ENCODE assay signal across 13 cellular contexts in genomic region chr22:25754527-25755202, GRCh38. TPM values are rescaled to one million over a fixed set of nuclear protein-coding genes. Genes with fewer than 3 reads are reported as not detected.
DNase-seq lines count a peak whose midpoint lies in the region; ATAC-seq and TF ChIP-seq lines count a peak whose summit lies in the region.
"Had no signal": no experiment of that assay in that cellular context is flagged by ENCODE, and none has a peak within 500 bp of the region (broad histone marks: within the 10 kb centered on the region; RNA-seq: fewer than 3 reads in every experiment).

No MANE protein-coding gene starts in this region.

- no peak overlapping the region for H3K4ac ChIP-seq in trophoblast cell (ENCODE audit: low read depth, low read length)

- peak; percentile 64 for DNase-seq in EL
- DNase-seq in SK-MEL-5 (ENCODE audit: low read depth, low spot score): peak; percentile 24
- DNase-seq in fibroblast of the aortic adventitia (ENCODE audit: low read depth): peak; percentile 85
- DNase-seq in sciatic nerve (ENCODE audit: low spot score): no peak
- DNase-seq in effector CD4-positive, alpha-beta T cell: no peak
- DNase-seq in NCI-H1417 (lab: John Stamatoyannopoulos, UW): no peak
- no peak for DNase-seq in trophoblast cell
- no peak for DNase-seq in activated CD4-positive, alpha-beta T cell treated with anti-CD3 and anti-CD28 coated beads, Interleukin-2, amount 50 U/mL, for 48 hours
- DNase-seq: Caco-2, colonic mucosa, NCI-H2171 had no signal

- no peaks in the 10 kb centered on the region for H3K36me3 ChIP-seq in trophoblast cell (ENCODE audit: control insufficient read depth in 1 of 2, insufficient read depth in 2 of 2, low read length in 2 of 2)
- H3K36me3 ChIP-seq: colonic mucosa had no signal

- H3K27ac ChIP-seq in trophoblast cell (ENCODE audit: low read depth, low read length): no peak overlapping the region
- H3K27ac ChIP-seq: colonic mucosa had no signal

- no peaks in the 10 kb centered on the region for H3K4me1 ChIP-seq in trophoblast cell (ENCODE audit: control insufficient read depth in 1 of 2, insufficient read depth in 2 of 2, low read length in 2 of 2)
- H3K4me1 ChIP-seq: Caco-2, colonic mucosa had no signal

- H2BK5ac ChIP-seq in trophoblast cell (ENCODE audit: low read depth, low read length, poor library complexity): no peak overlapping the region

- no peak overlapping the region for H4K8ac ChIP-seq in trophoblast cell (ENCODE audit: low read depth, low read length)

- no peak overlapping the region for H2AFZ ChIP-seq in trophoblast cell (ENCODE audit: insufficient read depth, low read length, poor library complexity)

- no peak overlapping the region for H4K91ac ChIP-seq in trophoblast cell (ENCODE audit: low read depth, low read length)

- no peak overlapping the region for H2BK120ac ChIP-seq in trophoblast cell (ENCODE audit: insufficient read depth, low read length, poor library complexity)

- no peak overlapping the region for H2AK5ac ChIP-seq in trophoblast cell (ENCODE audit: low read length)

- H3K18ac ChIP-seq in trophoblast cell (ENCODE audit: low read length): no peak overlapping the region

- ATAC-seq in sciatic nerve: peak; percentile 20
- ATAC-seq: GM12878, WTC11 had no signal

- no peaks in the 10 kb centered on the region for H3K9me3 ChIP-seq in trophoblast cell (ENCODE audit: insufficient read depth, low read depth, low read length)
- H3K9me3 ChIP-seq: Caco-2, colonic mucosa had no signal

- no peak overlapping the region for H3K9ac ChIP-seq in trophoblast cell (ENCODE audit: low read length)

- H4K12ac ChIP-seq in trophoblast cell (ENCODE audit: low read depth, low read length): no peak overlapping the region

- no peak for TF ChIP-seq CTCF in fibroblast of the aortic adventitia (IDR thresholded peaks at IDR 0.05; ENCODE audit: insufficient read depth, low read length)

- H3K27me3 ChIP-seq in trophoblast cell (ENCODE audit: insufficient read depth, low read length): no peaks in the 10 kb centered on the region
- H3K27me3 ChIP-seq: colonic mucosa had no signal

- no peak overlapping the region for H2BK12ac ChIP-seq in trophoblast cell (ENCODE audit: low read length)

- in situ Hi-C loops in SK-MEL-5 (cut with HindIII; ENCODE audit: low pct_unique_long_range_greater_than_20kb, low sequenced_read_pairs): no loop called here

- H3K79me2 ChIP-seq in trophoblast cell (ENCODE audit: control insufficient read depth, insufficient read depth, low read length, poor library complexity): no peaks in the 10 kb centered on the region

- H3K14ac ChIP-seq in trophoblast cell (ENCODE audit: low read length): no peak overlapping the region

- H3K4me3 ChIP-seq in fibroblast of the aortic adventitia (ENCODE audit: low read depth, low read length) (no peak overlapping the region), trophoblast cell (ENCODE audit: low read depth, low read length) (no peak overlapping the region)
- H3K4me3 ChIP-seq: colonic mucosa, GM12878 had no signal

- H3K79me1 ChIP-seq in trophoblast cell (ENCODE audit: low read length): no peaks in the 10 kb centered on the region

- no CpG with 5 or more reads among the region's 24 CpGs for WGBS in trophoblast cell (ENCODE audit: extremely low coverage, insufficient coverage, insufficient read length)

- H3K23ac ChIP-seq in trophoblast cell (ENCODE audit: low read length): no peak overlapping the region

- H3K4me2 ChIP-seq in trophoblast cell (ENCODE audit: low read length): no peak overlapping the region

- intact Hi-C loops in sciatic nerve (cut with DNase I): no loop called here

RNA-seq across cellular contexts. Expression of gene MYO18B, which starts 12.7 kb away (rescaled TPM):
- total RNA-seq in SK-MEL-5 (2014; rRNA removed; shearing (Covaris generic)): not detected in 2 replicates
- not detected in 2 replicates for polyA plus RNA-seq in SK-MEL-5 (2015; cell fraction: cytosol; rRNA removed)
- polyA plus RNA-seq in SK-MEL-5 (2015; cell fraction: nucleus; rRNA removed): not detected in 2 replicates
- total RNA-seq in fibroblast of the aortic adventitia (ENCODE audit: low replicate concordance): 0.08 TPM in 1 of 2 replicates, not detected in the other
- not detected for total RNA-seq in sciatic nerve
- polyA plus RNA-seq in trophoblast cell (2013): 0.11 and 0.14 TPM in 2 replicates

Comparison
In these comparisons a context has a peak if more than half of its experiments do, and no peak if none do; other contexts are left out.
1. DNase-seq: peak in EL (single experiment), SK-MEL-5 (single experiment) and fibroblast of the aortic adventitia (single experiment); none in sciatic nerve (single experiment), effector CD4-positive, alpha-beta T cell (single experiment), NCI-H1417 (0 of 3), trophoblast cell (0 of 2) and activated CD4-positive, alpha-beta T cell treated with anti-CD3 and anti-CD28 coated beads, Interleukin-2, amount 50 U/mL, for 48 hours (0 of 2).